In the genomic region with DNA sequence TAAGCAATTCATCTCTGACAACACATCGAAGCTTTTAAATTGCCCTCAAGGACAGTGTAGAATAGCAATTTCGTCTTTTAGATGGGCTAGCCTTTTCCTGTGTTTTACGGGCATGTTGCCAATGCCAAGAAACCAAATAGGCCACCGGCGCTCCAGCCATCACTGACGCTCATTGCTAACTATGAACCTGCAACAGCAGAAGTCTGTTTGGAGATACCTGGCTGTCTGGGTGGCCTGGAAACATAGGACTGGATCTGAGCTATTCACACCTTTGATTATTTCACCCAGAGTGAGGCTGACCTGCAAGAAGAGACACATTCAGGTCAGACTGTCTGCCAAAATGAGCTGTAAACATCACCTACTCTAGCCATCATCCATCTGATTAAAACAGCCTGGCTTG, we compare ENCODE assay signal across 1 cellular context.
TF ChIP-seq lines count a peak whose summit lies in the region.

No MANE protein-coding gene starts in this region.

TF ChIP-seq in IMR-90, 13 proteins besides CTCF, POLR2A, EP300 and RAD21:
- TF ChIP-seq MXI1 (IDR thresholded peaks at IDR 0.05; ENCODE audit: borderline replicate concordance, low read depth, low read length) = no peak
